Comparison of ENCODE assay signal across 14 cellular contexts in genomic region chr10:33240931-33241330, GRCh38.
A peak's percentile ranks its signal among the peaks of the same experiment; 100 is the strongest.
DNase-seq lines count a peak whose midpoint lies in the region; ATAC-seq, FAIRE-seq and TF ChIP-seq lines count a peak whose summit lies in the region.
"Had no signal": no experiment of that assay in that cellular context is flagged by ENCODE, and none has a peak within 500 bp of the region (broad histone marks: within the 10 kb centered on the region; RNA-seq: fewer than 3 reads in every experiment).

No MANE protein-coding gene starts in this region.

- H3K27ac ChIP-seq in left ventricle myocardium inferior (replicated peaks) = peak overlapping the region; percentile 32
- H3K27ac ChIP-seq in SJSA1 = peak overlapping the region; percentile 68

- no peak for FAIRE-seq in RCC 7860 (lab: Jason Lieb, UNC)
- FAIRE-seq: G401.6 had no signal

- H3K27me3 ChIP-seq in left ventricle myocardium inferior (ENCODE audit: low read depth) (no peaks in the 10 kb centered on the region), SJSA1 (replicated peaks) (no peaks in the 10 kb centered on the region)

- ATAC-seq in Right ventricle myocardium superior (ENCODE audit: poor library complexity) = no peak
- ATAC-seq in GM19455 (IDR thresholded peaks at IDR 0.05; ENCODE audit: unreplicated experiment) = no peak
- ATAC-seq: activated CD8-positive, alpha-beta memory T cell treated with anti-CD3 and anti-CD28 coated beads, Interleukin-2, amount 10 ng/mL, durations not matched to agents 7 days and 5 days had no signal

- TF ChIP-seq CTCF in left ventricle myocardium inferior (IDR thresholded peaks at IDR 0.05; ENCODE audit: borderline replicate concordance) = no peak

- H3K4me1 ChIP-seq in left ventricle myocardium inferior = peaks cover 84% of the 10 kb centered on the region
- peaks cover 82% of the 10 kb centered on the region for H3K4me1 ChIP-seq in SJSA1 (replicated peaks)

- DNase-seq in left ventricle myocardium inferior (no peak), Right ventricle myocardium superior (no peak), SJSA1 (ENCODE audit: low read depth in 1 of 2, low spot score in 2 of 2) (peak in 1 of 2 experiments; percentile 38), glomerular visceral epithelial cell (ENCODE audit: extremely low spot score) (peak; percentile 24), RCC 7860 (ENCODE audit: low spot score) (no peak), NCI-H526 (lab: John Stamatoyannopoulos, UW) (no peak), CD1c-positive myeloid dendritic cell (ENCODE audit: extremely low spot score) (no peak)
- DNase-seq: activated CD8-positive, alpha-beta memory T cell treated with anti-CD3 and anti-CD28 coated beads, Interleukin-2, amount 10 ng/mL, durations not matched to agents 7 days and 5 days; activated naive CD4-positive, alpha-beta T cell treated with Interleukin-2 at 50 U/mL for 16 hours; caudate nucleus; H9; NCI-H345 had no signal

- H3K36me3 ChIP-seq in left ventricle myocardium inferior (peaks cover 46% of the 10 kb centered on the region), SJSA1 (peaks cover 40% of the 10 kb centered on the region)

- H3K4me3 ChIP-seq in left ventricle myocardium inferior (no peak overlapping the region), SJSA1 (no peak overlapping the region)

- intact Hi-C loops in left ventricle myocardium inferior (cut with micrococcal nuclease) = no loop called here
- intact Hi-C loops in Right ventricle myocardium superior (cut with DNase I) = no loop called here

- no peaks in the 10 kb centered on the region for H3K9me3 ChIP-seq in left ventricle myocardium inferior (replicated peaks)
- H3K9me3 ChIP-seq in SJSA1 (replicated peaks) = no peaks in the 10 kb centered on the region
